Comparison of ENCODE assay signal across 16 cellular contexts in genomic region chr17:965311-965989, GRCh38. TPM values are rescaled to one million over a fixed set of nuclear protein-coding genes. Genes with fewer than 3 reads are reported as not detected.
DNase-seq lines count a peak whose midpoint lies in the region; ATAC-seq and TF ChIP-seq lines count a peak whose summit lies in the region.
"Had no signal": no experiment of that assay in that cellular context is flagged by ENCODE, and none has a peak within 500 bp of the region (broad histone marks: within the 10 kb centered on the region; RNA-seq: fewer than 3 reads in every experiment).

No MANE protein-coding gene starts in this region.

- H3K27ac ChIP-seq in BLaER1 treated with 17β-estradiol and CSF1 and Interleukin-3, amounts not matched to agents 10 nM and 100 nM: peak overlapping the region in 3 of 11 experiments; percentile 8 to 43 (median 23); a peak in 4 of 22 replicates
- peak overlapping the region; percentile 24; the same call in 1 of the 2 replicates for H3K27ac ChIP-seq in IMR-90 (ENCODE audit: insufficient read depth, low read length)
- H3K27ac ChIP-seq in esophagus squamous epithelium: peak overlapping the region in 3 of 4 donors; percentile 41 to 54 (median 54)
- H3K27ac ChIP-seq in OCI-LY7 (ENCODE audit: low read depth, low read length, poor library complexity, severe bottlenecking): no peak overlapping the region
- H3K27ac ChIP-seq: SJSA1 had no signal

- no peak overlapping the region for H3K4me3 ChIP-seq in BLaER1 treated with 17β-estradiol and CSF1 and Interleukin-3, amounts not matched to agents 10 nM and 100 nM
- H3K4me3 ChIP-seq in IMR-90 (ENCODE audit: insufficient read depth, low read depth, low read length): no peak overlapping the region
- H3K4me3 ChIP-seq in esophagus squamous epithelium: no peak overlapping the region
- no peak overlapping the region for H3K4me3 ChIP-seq in OCI-LY7 (ENCODE audit: low read depth, low read length, poor library complexity, severe bottlenecking)
- H3K4me3 ChIP-seq: SJSA1 had no signal

- DNase-seq in IMR-90 (peak; percentile 79), esophagus squamous epithelium (lab: John Stamatoyannopoulos, UW) (no peak), nephron progenitor cell (no peak), T-helper 1 cell (no peak), OCI-LY7 (ENCODE audit: low spot score) (no peak)
- no peak for DNase-seq in activated naive CD4-positive, alpha-beta T cell treated with anti-CD3 and anti-CD28 coated beads, Interleukin-2, amount 50 U/mL, for 16 hours
- DNase-seq: activated CD4-positive, alpha-beta T cell treated with anti-CD3 and anti-CD28 coated beads, Interleukin-2, amount 50 U/mL, for 48 hours; Calu3; HCEC 1CT; head of caudate nucleus; KG1; NCI-H1105 treated with DMSO at 0.1 percent for 48 hours; stimulated activated naive CD8-positive, alpha-beta T cell treated with anti-CD3 and anti-CD28 coated beads, Interleukin-15, amount 100 ng/mL, for 72 hours had no signal

- no peaks in the 10 kb centered on the region for H3K9me2 ChIP-seq in OCI-LY7 (ENCODE audit: insufficient read depth, low read length)

- no peak overlapping the region for H2BK15ac ChIP-seq in IMR-90 (ENCODE audit: low read depth, low read length)

- H3K27me3 ChIP-seq in BLaER1 treated with 17β-estradiol and CSF1 and Interleukin-3, amounts not matched to agents 10 nM and 100 nM: no peaks in the 10 kb centered on the region
- H3K27me3 ChIP-seq in IMR-90 (ENCODE audit: control insufficient read depth, insufficient read depth, low read length) (no peaks in the 10 kb centered on the region), esophagus squamous epithelium (no peaks in the 10 kb centered on the region)
- H3K27me3 ChIP-seq: SJSA1 had no signal

- peak overlapping the region; percentile 93 for H3K27ac Mint-ChIP-seq in nephron progenitor cell

- peak overlapping the region; percentile 8 for H3K14ac ChIP-seq in IMR-90 (replicated peaks; ENCODE audit: low read depth, low read length)

- peaks cover 32% of the 10 kb centered on the region for H3K36me3 Mint-ChIP-seq in nephron progenitor cell (ENCODE audit: low read depth)

- no peaks in the 10 kb centered on the region for H3K9me3 ChIP-seq in BLaER1 treated with 17β-estradiol and CSF1 and Interleukin-3, amounts not matched to agents 10 nM and 100 nM (replicated peaks in 1 of 11)
- H3K9me3 ChIP-seq in IMR-90 (ENCODE audit: control insufficient read depth, insufficient read depth, low read length) (no peaks in the 10 kb centered on the region), esophagus squamous epithelium (no peaks in the 10 kb centered on the region), OCI-LY7 (ENCODE audit: low read length) (no peaks in the 10 kb centered on the region)
- H3K9me3 ChIP-seq: SJSA1 had no signal

- no peak overlapping the region for H4K91ac ChIP-seq in IMR-90 (ENCODE audit: insufficient read depth, low read depth, low read length)

- H3K36me3 ChIP-seq in BLaER1 treated with 17β-estradiol and CSF1 and Interleukin-3, amounts not matched to agents 10 nM and 100 nM: peaks cover 0 to 62% (median 20%) of the 10 kb centered on the region in 11 experiments; a peak in 13 of 22 replicates
- H3K36me3 ChIP-seq in IMR-90 (ENCODE audit: control insufficient read depth, insufficient read depth, low read length) (peaks cover 10% of the 10 kb centered on the region; the same call in 1 of the 2 replicates), esophagus squamous epithelium (no peaks in the 10 kb centered on the region), OCI-LY7 (ENCODE audit: insufficient read depth, low read length) (no peaks in the 10 kb centered on the region)
- H3K36me3 ChIP-seq: SJSA1 had no signal

- H3K18ac ChIP-seq in IMR-90 (ENCODE audit: low read depth, low read length): peak overlapping the region; percentile 8; the same call in 1 of the 2 replicates

- POLR2A ChIA-PET in IMR-90 (lab: Charles Lee; ENCODE audit: unreplicated experiment): interaction anchor here (0.6 kb wide), 1 partner anchor 173 kb away, joined by 5 read pairs; no protein-coding TSS in a partner anchor
- POLR2A ChIA-PET in OCI-LY7 (lab: Charles Lee): interaction anchor here (0.6 kb wide), 1 partner anchor 213 kb away, joined by 3 read pairs; no protein-coding TSS in a partner anchor

- H3K79me2 ChIP-seq in OCI-LY7 (ENCODE audit: insufficient read depth, low read depth, low read length): no peaks in the 10 kb centered on the region

- H4K5ac ChIP-seq in IMR-90 (ENCODE audit: low read depth, low read length): no peak overlapping the region; the same call in 1 of the 2 replicates

- H4K8ac ChIP-seq in IMR-90 (ENCODE audit: low read depth in 2 of 2, low read length in 2 of 2): peak overlapping the region in 1 of 2 experiments; percentile 48; a peak in 2 of 4 replicates

- peaks cover 6 to 93% (median 76%) of the 10 kb centered on the region in 10 experiments for H3K4me1 ChIP-seq in BLaER1 treated with 17β-estradiol and CSF1 and Interleukin-3, amounts not matched to agents 10 nM and 100 nM
- H3K4me1 ChIP-seq in IMR-90 (ENCODE audit: control insufficient read depth, insufficient read depth, low read length) (peaks cover 25% of the 10 kb centered on the region), esophagus squamous epithelium (peaks cover 0 to 50% (median 5%) of the 10 kb centered on the region in 3 donors), OCI-LY7 (ENCODE audit: insufficient read depth, low read length, poor library complexity, severe bottlenecking) (no peaks in the 10 kb centered on the region)

- TF ChIP-seq POLR2A in IMR-90 (IDR thresholded peaks at IDR 0.05; ENCODE audit: low read depth, low read length): no peak
- TF ChIP-seq POLR2A in esophagus squamous epithelium (IDR thresholded peaks at IDR 0.05): no peak

- dilution Hi-C loops in IMR-90 (cut with HindIII; ENCODE audit: low sequenced_read_pairs, unreplicated experiment): no loop called here

- CTCF ChIA-PET in IMR-90 (lab: Yijun Ruan, JAX): no interaction called here
- CTCF ChIA-PET in OCI-LY7 (lab: Charles Lee; ENCODE audit: unreplicated experiment): no interaction called here

- in situ Hi-C loops in IMR-90 (cut with MboI; ENCODE audit: low sequenced_read_pairs): no loop called here

- peaks cover 80% of the 10 kb centered on the region for H3K4me1 Mint-ChIP-seq in nephron progenitor cell
- H3K4me1 Mint-ChIP-seq: stimulated activated naive CD8-positive, alpha-beta T cell treated with anti-CD3 and anti-CD28 coated beads, Interleukin-15, amount 100 ng/mL, for 72 hours had no signal

- BruUV-seq in IMR-90 (replicated peaks; lab: Mats Ljungman, UMichigan): no TSS peak
- BruUV-seq in OCI-LY7 (replicated peaks; lab: Mats Ljungman, UMichigan): no TSS peak

- peak; percentile 70 for ATAC-seq in IMR-90 (ENCODE audit: low read depth)
- ATAC-seq in GM18858 (IDR thresholded peaks at IDR 0.05; ENCODE audit: unreplicated experiment): no peak
- ATAC-seq: stimulated activated naive CD8-positive, alpha-beta T cell treated with anti-CD3 and anti-CD28 coated beads, Interleukin-15, amount 100 ng/mL, for 72 hours had no signal

- no peak overlapping the region for H2BK5ac ChIP-seq in IMR-90 (ENCODE audit: low read depth, low read length, poor library complexity, severe bottlenecking)

- peak overlapping the region; percentile 54; the same call in 1 of the 2 replicates for H2AK5ac ChIP-seq in IMR-90 (ENCODE audit: low read depth, low read length)

- H3K56ac ChIP-seq in IMR-90 (ENCODE audit: extremely low read depth, insufficient read depth, low read length): no peak overlapping the region

- peak overlapping the region; percentile 58 for H3K4me3 Mint-ChIP-seq in nephron progenitor cell
- H3K4me3 Mint-ChIP-seq: stimulated activated naive CD8-positive, alpha-beta T cell treated with anti-CD3 and anti-CD28 coated beads, Interleukin-15, amount 100 ng/mL, for 72 hours had no signal

- H3K9ac ChIP-seq in BLaER1 treated with 17β-estradiol and CSF1 and Interleukin-3, amounts not matched to agents 10 nM and 100 nM: peak overlapping the region in 1 of 11 experiments; percentile 12; a peak in 1 of 22 replicates
- no peak overlapping the region; the same call in 1 of the 2 replicates for H3K9ac ChIP-seq in IMR-90 (ENCODE audit: low read depth, low read length)

- intact Hi-C loops in IMR-90 (cut with micrococcal nuclease): no loop called here
- intact Hi-C loops in esophagus squamous epithelium (cut with DNase I): no loop called here
- intact Hi-C loops in OCI-LY7 (cut with micrococcal nuclease; ENCODE audit: unreplicated experiment): no loop called here

- H3K9me1 ChIP-seq in IMR-90 (ENCODE audit: insufficient read depth, low read length): peaks cover 9% of the 10 kb centered on the region; the same call in 1 of the 2 replicates

- peak overlapping the region; percentile 28; the same call in 1 of the 2 replicates for H3K23ac ChIP-seq in IMR-90 (ENCODE audit: low read depth, low read length)

- H4K20me1 ChIP-seq in BLaER1 treated with 17β-estradiol and CSF1 and Interleukin-3, amounts not matched to agents 10 nM and 100 nM: peaks cover 0 to 99% (median 44%) of the 10 kb centered on the region in 11 experiments; a peak in 14 of 22 replicates
- H4K20me1 ChIP-seq in IMR-90 (ENCODE audit: insufficient read depth, low read length): peaks cover 89% of the 10 kb centered on the region
- no peaks in the 10 kb centered on the region for H4K20me1 ChIP-seq in OCI-LY7 (ENCODE audit: insufficient read depth, low read length)

- peaks cover 3% of the 10 kb centered on the region for H3K27me3 Mint-ChIP-seq in nephron progenitor cell (ENCODE audit: low read depth, poor library complexity)

- H2AFZ ChIP-seq in IMR-90 (replicated peaks; ENCODE audit: low read length, poor library complexity) (no peak overlapping the region), OCI-LY7 (ENCODE audit: low read length) (no peak overlapping the region)

- H3K4me2 ChIP-seq in BLaER1 treated with 17β-estradiol and CSF1 and Interleukin-3, amounts not matched to agents 10 nM and 100 nM: peak overlapping the region in 7 of 11 experiments; percentile 13 to 87 (median 74); a peak in 7 of 22 replicates
- H3K4me2 ChIP-seq in IMR-90 (ENCODE audit: low read depth, low read length) (peak overlapping the region; percentile 48), OCI-LY7 (ENCODE audit: low read length) (no peak overlapping the region)

- no peak overlapping the region for H2BK120ac ChIP-seq in IMR-90 (ENCODE audit: low read depth, low read length)

- 0 out of 2 replicates have a peak overlapping the region, but pooled peaks have one; percentile 6 for H2BK20ac ChIP-seq in IMR-90 (ENCODE audit: low read depth, low read length)

- no peak for TF ChIP-seq RAD21 in IMR-90 (IDR thresholded peaks at IDR 0.05; ENCODE audit: low read length)

- 21% methylated on average over 3 of the region's 12 CpGs; no CpG with 5 or more reads in 1 of the 2 experiments for WGBS in IMR-90 (ENCODE audit: extremely low coverage in 2 of 2, insufficient read length in 1 of 2), 2 experiments
- 55 to 65% methylated on average over 10 of the region's 12 CpGs for WGBS in esophagus squamous epithelium, 2 donors

- TF ChIP-seq CTCF in IMR-90 (conservative IDR thresholded peaks at IDR 0.05; ENCODE audit: low read depth, low read length) (no peak), esophagus squamous epithelium (IDR thresholded peaks at IDR 0.05) (no peak), nephron progenitor cell (IDR thresholded peaks at IDR 0.05) (no peak), OCI-LY7 (conservative IDR thresholded peaks at IDR 0.05; ENCODE audit: low read length) (no peak)

- peaks cover 31 to 85% of the 10 kb centered on the region in 2 experiments for H3K79me1 ChIP-seq in IMR-90 (ENCODE audit: low read depth in 1 of 2, low read length in 2 of 2)

- peak overlapping the region; percentile 28; the same call in 1 of the 2 replicates for H3K4ac ChIP-seq in IMR-90 (ENCODE audit: low read depth, low read length)

- no peak overlapping the region for H2AK9ac ChIP-seq in IMR-90 (replicated peaks; ENCODE audit: low read depth, low read length, poor library complexity)

- peaks cover 4% of the 10 kb centered on the region for H3K9me3 Mint-ChIP-seq in nephron progenitor cell
- H3K9me3 Mint-ChIP-seq: stimulated activated naive CD8-positive, alpha-beta T cell treated with anti-CD3 and anti-CD28 coated beads, Interleukin-15, amount 100 ng/mL, for 72 hours had no signal

RNA-seq across cellular contexts. Expression of gene NXN, which starts 14.1 kb away (rescaled TPM):
- total RNA-seq in IMR-90 (2012; rRNA removed): 52.5 and 52.8 TPM in 2 replicates
- polyA plus RNA-seq in IMR-90 (2012; rRNA removed): 116 and 120 TPM in 2 replicates
- 89.4 and 117 TPM in 2 replicates for polyA plus RNA-seq in IMR-90 (2012; cell fraction: cytosol; rRNA removed)
- polyA plus RNA-seq in IMR-90 (2012; cell fraction: nucleus; rRNA removed; ENCODE audit: low replicate concordance): 67.9 and 90.2 TPM in 2 replicates
- total RNA-seq in esophagus squamous epithelium: 10 to 100 TPM; 19.5 to 34.9 (median 28.7) TPM
- total RNA-seq in OCI-LY7 (2014; rRNA removed; shearing (Covaris generic)): 0.93 and 1.3 TPM in 2 replicates
- 2.0 and 2.8 TPM in 2 replicates for total RNA-seq in OCI-LY7 (2022)

RNA-seq across cellular contexts. Expression of gene TIMM22, which starts 31.5 kb away (rescaled TPM):
- total RNA-seq in IMR-90 (2012; rRNA removed) (12.7 and 14.4 TPM in 2 replicates), esophagus squamous epithelium (10 to 100 TPM in 3 of 4 donors, 1 to 10 TPM in 1; 7.7 to 18.5 (median 11.8) TPM), OCI-LY7 (2022) (10.6 and 13.8 TPM in 2 replicates)
- 12.7 and 12.9 TPM in 2 replicates for polyA plus RNA-seq in IMR-90 (2012; rRNA removed)
- 9.9 and 11.0 TPM in 2 replicates for polyA plus RNA-seq in IMR-90 (2012; cell fraction: cytosol; rRNA removed)
- 4.6 and 5.7 TPM in 2 replicates for polyA plus RNA-seq in IMR-90 (2012; cell fraction: nucleus; rRNA removed; ENCODE audit: low replicate concordance)
- 12.8 and 15.7 TPM in 2 replicates for total RNA-seq in OCI-LY7 (2014; rRNA removed; shearing (Covaris generic))

Comparison
In these comparisons a context has a peak if more than half of its experiments do, and no peak if none do; other contexts are left out.
1. RNA of gene NXN, which starts 14.1 kb away (total RNA-seq): 52.5 to 52.8 TPM in IMR-90 and 19.5 to 34.9 TPM in esophagus squamous epithelium; 0.93 to 2.8 TPM in OCI-LY7; every median in the first group is over 4 times any median in the second.